8 cellular contexts compared by ENCODE assay signal in genomic region chr6:144151010-144151727, GRCh38. TPM values are rescaled to one million over a fixed set of nuclear protein-coding genes. Genes with fewer than 3 reads are reported as not detected.
A peak's percentile ranks its signal among the peaks of the same experiment; 100 is the strongest.
DNase-seq lines count a peak whose midpoint lies in the region; ATAC-seq and TF ChIP-seq lines count a peak whose summit lies in the region.

No MANE protein-coding gene starts in this region.

- no peaks in the 10 kb centered on the region for H3K9me3 ChIP-seq in SK-N-SH
- no peaks in the 10 kb centered on the region for H3K9me3 ChIP-seq in iPS-18c (ENCODE audit: control insufficient read depth, insufficient read depth, low read length)

- peaks cover 64% of the 10 kb centered on the region for H3K27me3 ChIP-seq in SK-N-SH (ENCODE audit: insufficient read depth)

- H3K36me3 ChIP-seq in SK-N-SH (replicated peaks in 1 of 2; ENCODE audit: control insufficient read depth in 1 of 2, insufficient read depth in 2 of 2, low read length in 1 of 2): no peaks in the 10 kb centered on the region

- peak; percentile 58 for ATAC-seq in GM19035 (IDR thresholded peaks at IDR 0.05; ENCODE audit: unreplicated experiment)
- ATAC-seq in HG03103 (IDR thresholded peaks at IDR 0.05; ENCODE audit: low read depth, unreplicated experiment): peak; percentile 54
- peak; percentile 60 for ATAC-seq in activated naive CD8-positive, alpha-beta T cell treated with anti-CD3 and anti-CD28 coated beads, Interleukin-2, amount 10 ng/mL, durations not matched to agents 7 days and 5 days (ENCODE audit: low read depth)

- TF ChIP-seq RAD21 in SK-N-SH (IDR thresholded peaks at IDR 0.05; ENCODE audit: low read length): no peak

- peak overlapping the region; percentile 94 for H3K4me3 Mint-ChIP-seq in activated naive CD8-positive, alpha-beta T cell treated with anti-CD3 and anti-CD28 coated beads, Interleukin-2, amount 10 ng/mL, durations not matched to agents 7 days and 5 days

- POLR2A ChIA-PET in SK-N-SH (lab: Yijun Ruan, JAX): no interaction called here
- POLR2A ChIA-PET in activated naive CD8-positive, alpha-beta T cell treated with anti-CD3 and anti-CD28 coated beads, Interleukin-2, amount 10 ng/mL, durations not matched to agents 7 days and 5 days (lab: Charles Lee): interaction anchor here (0.9 to 2.5 kb wide), 3 partner anchors 56 to 183 kb away, joined by 3 to 8 read pairs (median 5); partner anchors contain the start of gene SF3B5

- no peak for DNase-seq in SK-N-SH
- DNase-seq in activated naive CD8-positive, alpha-beta T cell treated with anti-CD3 and anti-CD28 coated beads, Interleukin-2, amount 10 ng/mL, durations not matched to agents 7 days and 5 days: peak; percentile 62
- peak; percentile 30 for DNase-seq in stimulated activated CD4-positive, alpha-beta T cell treated with anti-CD3 and anti-CD28 coated beads, Interleukin-15, amount 100 ng/mL, for 48 hours (ENCODE audit: low read depth in 2 of 2)
- no peak for DNase-seq in cerebellar cortex (ENCODE audit: low spot score)
- DNase-seq in NCI-H1048 (lab: John Stamatoyannopoulos, UW): no peak

- no peak for TF ChIP-seq EP300 in SK-N-SH (IDR thresholded peaks at IDR 0.05; ENCODE audit: borderline replicate concordance in 1 of 2, low read depth in 1 of 2, low read length in 1 of 2)

- peak overlapping the region in 1 of 2 experiments; percentile 64; a peak in 3 of 4 replicates for H3K4me3 ChIP-seq in SK-N-SH (ENCODE audit: low read depth in 2 of 2, low read length in 1 of 2)
- H3K4me3 ChIP-seq in iPS-18c (ENCODE audit: insufficient read depth, low read depth, low read length): peak overlapping the region; percentile 84

- H3K79me2 ChIP-seq in SK-N-SH (ENCODE audit: insufficient read depth): no peaks in the 10 kb centered on the region

- CTCF ChIA-PET in SK-N-SH (lab: Yijun Ruan, JAX): interaction anchor here (1.5 kb wide), 1 partner anchor 68 kb away, joined by 4 read pairs; no protein-coding TSS in a partner anchor

- peak overlapping the region; percentile 94 for H3K27ac Mint-ChIP-seq in activated naive CD8-positive, alpha-beta T cell treated with anti-CD3 and anti-CD28 coated beads, Interleukin-2, amount 10 ng/mL, durations not matched to agents 7 days and 5 days

- no peak for TF ChIP-seq CTCF in SK-N-SH (IDR thresholded peaks at IDR 0.05)

- peaks cover 39% of the 10 kb centered on the region for H3K4me1 Mint-ChIP-seq in activated naive CD8-positive, alpha-beta T cell treated with anti-CD3 and anti-CD28 coated beads, Interleukin-2, amount 10 ng/mL, durations not matched to agents 7 days and 5 days

- no peaks in the 10 kb centered on the region for H3K9me2 ChIP-seq in SK-N-SH

- H3K27me3 Mint-ChIP-seq in activated naive CD8-positive, alpha-beta T cell treated with anti-CD3 and anti-CD28 coated beads, Interleukin-2, amount 10 ng/mL, durations not matched to agents 7 days and 5 days: no peaks in the 10 kb centered on the region

- no peak overlapping the region for H3K27ac ChIP-seq in SK-N-SH (ENCODE audit: low read depth in 2 of 2, low read length in 1 of 2)

- peak overlapping the region; percentile 82; the same call in 1 of the 2 replicates for H3K4me2 ChIP-seq in SK-N-SH

- no peaks in the 10 kb centered on the region for H3K9me3 Mint-ChIP-seq in activated naive CD8-positive, alpha-beta T cell treated with anti-CD3 and anti-CD28 coated beads, Interleukin-2, amount 10 ng/mL, durations not matched to agents 7 days and 5 days

- H4K20me1 ChIP-seq in SK-N-SH (ENCODE audit: insufficient read depth): no peaks in the 10 kb centered on the region

- H2AFZ ChIP-seq in SK-N-SH (ENCODE audit: low read depth): no peak overlapping the region

- H3K9ac ChIP-seq in SK-N-SH: no peak overlapping the region

- peaks cover 0 to 5% of the 10 kb centered on the region in 2 experiments; a peak in 1 of 4 replicates for H3K4me1 ChIP-seq in SK-N-SH (ENCODE audit: control insufficient read depth in 1 of 2, insufficient read depth in 2 of 2, low read depth in 1 of 2, low read length in 1 of 2)

- no peaks in the 10 kb centered on the region for H3F3A ChIP-seq in SK-N-SH (replicated peaks; ENCODE audit: insufficient read depth)

- H3K36me3 Mint-ChIP-seq in activated naive CD8-positive, alpha-beta T cell treated with anti-CD3 and anti-CD28 coated beads, Interleukin-2, amount 10 ng/mL, durations not matched to agents 7 days and 5 days: peaks cover 10% of the 10 kb centered on the region

- 15% methylated on average over 15 of the region's 15 CpGs for WGBS in SK-N-SH (ENCODE audit: low lambda C conversion rate)

TF ChIP-seq in SK-N-SH, 30 proteins besides CTCF, POLR2A, EP300 and RAD21:
- TF ChIP-seq REST (IDR thresholded peaks at IDR 0.05; ENCODE audit: low read depth, low read length): no peak
- TF ChIP-seq MAX (IDR thresholded peaks at IDR 0.05; ENCODE audit: low read depth): no peak
- no peak for TF ChIP-seq FOXM1 (IDR thresholded peaks at IDR 0.05; ENCODE audit: low read depth)
- no peak for TF ChIP-seq RXRA (IDR thresholded peaks at IDR 0.05; ENCODE audit: borderline replicate concordance, low read depth)
- no peak for TF ChIP-seq POLR2AphosphoS5 (IDR thresholded peaks at IDR 0.05; ENCODE audit: low read depth, low read length)
- no peak for TF ChIP-seq TEAD4 (IDR thresholded peaks at IDR 0.05; ENCODE audit: borderline replicate concordance, insufficient read depth)
- no peak for TF ChIP-seq RCOR1 (IDR thresholded peaks at IDR 0.05; ENCODE audit: low read length)
- no peak for TF ChIP-seq SMC3 (IDR thresholded peaks at IDR 0.05; ENCODE audit: low read depth, low read length)
- TF ChIP-seq JUND (IDR thresholded peaks at IDR 0.05): no peak
- TF ChIP-seq, protein P1, sequence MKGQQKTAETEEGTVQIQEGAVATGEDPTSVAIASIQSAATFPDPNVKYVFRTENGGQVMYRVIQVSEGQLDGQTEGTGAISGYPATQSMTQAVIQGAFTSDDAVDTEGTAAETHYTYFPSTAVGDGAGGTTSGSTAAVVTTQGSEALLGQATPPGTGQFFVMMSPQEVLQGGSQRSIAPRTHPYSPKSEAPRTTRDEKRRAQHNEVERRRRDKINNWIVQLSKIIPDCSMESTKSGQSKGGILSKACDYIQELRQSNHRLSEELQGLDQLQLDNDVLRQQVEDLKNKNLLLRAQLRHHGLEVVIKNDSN (IDR thresholded peaks at IDR 0.05; ENCODE audit: borderline replicate concordance, low read depth): no peak
- TF ChIP-seq MXI1 (IDR thresholded peaks at IDR 0.05; ENCODE audit: low read depth, low read length): no peak
- TF ChIP-seq TAF1 (IDR thresholded peaks at IDR 0.05; ENCODE audit: borderline replicate concordance, low read depth, low read length): no peak
- no peak for TF ChIP-seq NRF1 (IDR thresholded peaks at IDR 0.05; ENCODE audit: low read depth, low read length)
- TF ChIP-seq YY1 (IDR thresholded peaks at IDR 0.05; ENCODE audit: low read depth): no peak
- no peak for TF ChIP-seq NFIC (IDR thresholded peaks at IDR 0.05; ENCODE audit: borderline replicate concordance)
- TF ChIP-seq CHD2 (IDR thresholded peaks at IDR 0.05; ENCODE audit: low read length, partially characterized antibody): no peak
- TF ChIP-seq, protein P2, sequence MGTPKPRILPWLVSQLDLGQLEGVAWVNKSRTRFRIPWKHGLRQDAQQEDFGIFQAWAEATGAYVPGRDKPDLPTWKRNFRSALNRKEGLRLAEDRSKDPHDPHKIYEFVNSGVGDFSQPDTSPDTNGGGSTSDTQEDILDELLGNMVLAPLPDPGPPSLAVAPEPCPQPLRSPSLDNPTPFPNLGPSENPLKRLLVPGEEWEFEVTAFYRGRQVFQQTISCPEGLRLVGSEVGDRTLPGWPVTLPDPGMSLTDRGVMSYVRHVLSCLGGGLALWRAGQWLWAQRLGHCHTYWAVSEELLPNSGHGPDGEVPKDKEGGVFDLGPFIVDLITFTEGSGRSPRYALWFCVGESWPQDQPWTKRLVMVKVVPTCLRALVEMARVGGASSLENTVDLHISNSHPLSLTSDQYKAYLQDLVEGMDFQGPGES (IDR thresholded peaks at IDR 0.05; ENCODE audit: low read depth, low read length): no peak
TF ChIP-seq in SK-N-SH: peak in this region for 0.

RNA-seq across cellular contexts. Expression of gene STX11, which starts 0.9 kb away (rescaled TPM):
- 0.15 and 0.41 TPM in 2 replicates for polyA plus RNA-seq in SK-N-SH (2012; rRNA removed)
- polyA plus RNA-seq in SK-N-SH (2012; cell fraction: cytosol; rRNA removed): 0.18 and 0.41 TPM in 2 replicates
- polyA plus RNA-seq in SK-N-SH (2012; cell fraction: nucleus; rRNA removed): 0.14 and 0.15 TPM in 2 replicates
- 10 to 100 TPM; 11.1 to 11.2 TPM for total RNA-seq in activated naive CD8-positive, alpha-beta T cell treated with anti-CD3 and anti-CD28 coated beads, Interleukin-2, amount 10 ng/mL, durations not matched to agents 7 days and 5 days

RNA-seq across cellular contexts. Expression of gene SF3B5, which starts 55.8 kb away (rescaled TPM):
- polyA plus RNA-seq in SK-N-SH (2012; rRNA removed): 281 and 316 TPM in 2 replicates
- 203 and 268 TPM in 2 replicates for polyA plus RNA-seq in SK-N-SH (2012; cell fraction: cytosol; rRNA removed)
- polyA plus RNA-seq in SK-N-SH (2012; cell fraction: nucleus; rRNA removed): 115 and 168 TPM in 2 replicates
- total RNA-seq in activated naive CD8-positive, alpha-beta T cell treated with anti-CD3 and anti-CD28 coated beads, Interleukin-2, amount 10 ng/mL, durations not matched to agents 7 days and 5 days: 100 to 1,000 TPM; 127 to 133 TPM

Comparison
In these comparisons a context has a peak if more than half of its experiments do, and no peak if none do; other contexts are left out.
1. DNase-seq: peak in activated naive CD8-positive, alpha-beta T cell treated with anti-CD3 and anti-CD28 coated beads, Interleukin-2, amount 10 ng/mL, durations not matched to agents 7 days and 5 days (single experiment) and stimulated activated CD4-positive, alpha-beta T cell treated with anti-CD3 and anti-CD28 coated beads, Interleukin-15, amount 100 ng/mL, for 48 hours (2 of 2); none in SK-N-SH (single experiment), cerebellar cortex (single experiment) and NCI-H1048 (single experiment).
2. Peak in every context shown above with its lines, with median percentiles within 50 percentile points of each other: ATAC-seq.